In the genomic region with DNA sequence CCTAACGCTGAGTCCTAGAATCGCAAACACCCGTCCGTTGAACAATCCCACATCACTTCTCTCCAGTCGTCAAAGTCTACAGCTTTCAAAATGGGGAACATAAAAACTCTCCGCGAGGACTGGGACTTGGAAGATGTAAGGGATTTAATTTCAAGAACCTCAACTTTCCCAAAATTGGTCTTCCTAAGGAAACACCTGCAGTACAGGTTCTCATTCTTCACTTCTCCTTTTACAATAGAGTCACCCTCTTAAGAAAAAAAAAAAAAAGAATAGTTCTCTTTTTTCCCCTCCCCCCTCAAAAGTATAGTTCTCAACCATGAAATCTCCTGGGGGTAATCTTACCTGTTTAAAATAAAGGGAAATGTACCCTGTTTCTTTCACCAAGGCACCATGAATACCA, we compare ENCODE assay signal across 8 cellular contexts. TPM values are rescaled to one million over a fixed set of nuclear protein-coding genes. Genes with fewer than 3 reads are reported as not detected.
DNase-seq lines count a peak whose midpoint lies in the region; ATAC-seq, FAIRE-seq and TF ChIP-seq lines count a peak whose summit lies in the region.

No MANE protein-coding gene starts in this region.

- H3K36me3 ChIP-seq in HUES64 (ENCODE audit: insufficient read depth, low read length), result peaks cover 24% of the 10 kb centered on the region
- H3K36me3 ChIP-seq in astrocyte (ENCODE audit: insufficient read depth, low read length), result peaks cover 19% of the 10 kb centered on the region

- POLR2A ChIA-PET in naive thymus-derived CD8-positive, alpha-beta T cell (lab: Charles Lee), result interaction anchor here (0.8 to 1.5 kb wide), 7 partner anchors 13 to 256 kb away, joined by 3 to 5 read pairs (median 3); a partner anchor contains a TSS

- H3K4me3 Mint-ChIP-seq in CD14-positive monocyte (peak overlapping the region; percentile 90 to 98), astrocyte (ENCODE audit: unreplicated experiment) (peak overlapping the region; percentile 99)
- H3K4me3 Mint-ChIP-seq in naive thymus-derived CD8-positive, alpha-beta T cell, result peak overlapping the region; percentile 96 to 100 (median 99)

- H3K9me3 ChIP-seq in HUES64 (ENCODE audit: insufficient read depth, low read depth, low read length) (no peaks in the 10 kb centered on the region), astrocyte (ENCODE audit: insufficient read depth, low read depth, low read length) (no peaks in the 10 kb centered on the region)

- TF ChIP-seq CTCF in CD14-positive monocyte (IDR thresholded peaks at IDR 0.05), result no peak
- no peak for TF ChIP-seq CTCF in astrocyte (IDR thresholded peaks at IDR 0.05; ENCODE audit: insufficient read depth, low read depth, low read length)

- no peak for FAIRE-seq in astrocyte (lab: Jason Lieb, UNC)

- no peak for ATAC-seq in naive thymus-derived CD8-positive, alpha-beta T cell
- ATAC-seq in GM21423 (IDR thresholded peaks at IDR 0.05; ENCODE audit: unreplicated experiment), result no peak
- no peak for ATAC-seq in HG03045 (IDR thresholded peaks at IDR 0.05; ENCODE audit: unreplicated experiment)

- peak overlapping the region; percentile 76 for H3K4me3 ChIP-seq in HUES64 (ENCODE audit: low read length)
- H3K4me3 ChIP-seq in astrocyte (ENCODE audit: insufficient read depth, low read depth, low read length), result peak overlapping the region; percentile 82

- H4K20me1 ChIP-seq in astrocyte (ENCODE audit: insufficient read depth, low read length), result peaks cover 9% of the 10 kb centered on the region

- H3K27ac Mint-ChIP-seq in CD14-positive monocyte, result peak overlapping the region in 6 of 7 donors; percentile 94 to 99 (median 96)
- no peak overlapping the region for H3K27ac Mint-ChIP-seq in astrocyte (ENCODE audit: unreplicated experiment)
- peak overlapping the region; percentile 94 to 98 (median 97) for H3K27ac Mint-ChIP-seq in naive thymus-derived CD8-positive, alpha-beta T cell

- no peaks in the 10 kb centered on the region for H3K27me3 ChIP-seq in HUES64 (ENCODE audit: insufficient read depth, low read length)
- no peaks in the 10 kb centered on the region for H3K27me3 ChIP-seq in astrocyte (ENCODE audit: insufficient read depth, low read length)

- peaks cover 20 to 23% of the 10 kb centered on the region in 2 donors for H3K36me3 Mint-ChIP-seq in CD14-positive monocyte
- H3K36me3 Mint-ChIP-seq in astrocyte (ENCODE audit: low read depth, unreplicated experiment), result peaks cover 6% of the 10 kb centered on the region
- peaks cover 0 to 31% (median 10%) of the 10 kb centered on the region in 3 donors for H3K36me3 Mint-ChIP-seq in naive thymus-derived CD8-positive, alpha-beta T cell

- H3K9ac ChIP-seq in HUES64 (ENCODE audit: low read depth, low read length) (peak overlapping the region; percentile 37; the same call in 1 of the 2 replicates), astrocyte (ENCODE audit: low read length) (no peak overlapping the region)

- peaks cover 37% of the 10 kb centered on the region for H3K79me2 ChIP-seq in astrocyte (ENCODE audit: insufficient read depth, low read length)

- 63% methylated on average over 7 of the region's 7 CpGs for WGBS in HUES64

- H3K4me1 Mint-ChIP-seq in CD14-positive monocyte, result peaks cover 45% of the 10 kb centered on the region
- H3K4me1 Mint-ChIP-seq in astrocyte (ENCODE audit: low read depth, unreplicated experiment), result peaks cover 18% of the 10 kb centered on the region
- H3K4me1 Mint-ChIP-seq in naive thymus-derived CD8-positive, alpha-beta T cell, result peaks cover 28 to 54% (median 46%) of the 10 kb centered on the region in 4 donors

- H3K27ac ChIP-seq in HUES64 (ENCODE audit: low read depth, low read length) (no peak overlapping the region), astrocyte (ENCODE audit: low read depth, low read length) (no peak overlapping the region), substantia nigra (ENCODE audit: low read depth, low read length, poor library complexity, severe bottlenecking) (no peak overlapping the region)

- peaks cover 0 to 4% (median 3%) of the 10 kb centered on the region in 3 donors for H3K27me3 Mint-ChIP-seq in CD14-positive monocyte (ENCODE audit: low read depth in 3 of 3)
- H3K27me3 Mint-ChIP-seq in astrocyte (ENCODE audit: low read depth, unreplicated experiment), result no peaks in the 10 kb centered on the region
- no peaks in the 10 kb centered on the region for H3K27me3 Mint-ChIP-seq in naive thymus-derived CD8-positive, alpha-beta T cell

- no peaks in the 10 kb centered on the region for H3K9me3 Mint-ChIP-seq in CD14-positive monocyte
- H3K9me3 Mint-ChIP-seq in astrocyte (ENCODE audit: unreplicated experiment), result no peaks in the 10 kb centered on the region
- H3K9me3 Mint-ChIP-seq in naive thymus-derived CD8-positive, alpha-beta T cell, result no peaks in the 10 kb centered on the region

- peak overlapping the region; percentile 92 for H3K4me2 ChIP-seq in astrocyte (ENCODE audit: low read length)

- intact Hi-C loops in CD14-positive monocyte (cut with micrococcal nuclease), result no loop called here

- peaks cover 17% of the 10 kb centered on the region for H3K4me1 ChIP-seq in HUES64 (ENCODE audit: insufficient read depth, low read length)
- peaks cover 37% of the 10 kb centered on the region for H3K4me1 ChIP-seq in astrocyte (ENCODE audit: insufficient read depth, low read length)

- H2AFZ ChIP-seq in astrocyte (ENCODE audit: low read depth, low read length), result no peak overlapping the region

- DNase-seq in CD14-positive monocyte (ENCODE audit: low spot score), result no peak
- no peak for DNase-seq in astrocyte (ENCODE audit: low read depth)
- DNase-seq in naive thymus-derived CD8-positive, alpha-beta T cell, result no peak
- no peak for DNase-seq in NCI-H1048 (lab: John Stamatoyannopoulos, UW)
- no peak for DNase-seq in substantia nigra (lab: John Stamatoyannopoulos, UW)

RNA-seq across cellular contexts. Expression of a gene that starts 1.4 kb away (rescaled TPM):
- 10 to 100 TPM; 28.5 to 39.2 TPM for polyA plus RNA-seq in CD14-positive monocyte
- 63.1 TPM for polyA plus RNA-seq in HUES64 (2013, experiment 1 of 2)
- polyA plus RNA-seq in HUES64 (2013, experiment 2 of 2), result 54.2 TPM
- total RNA-seq in astrocyte, result 28.6 and 32.0 TPM in 2 replicates
- 10 to 100 TPM; 88.0 to 88.1 TPM for total RNA-seq in naive thymus-derived CD8-positive, alpha-beta T cell
- 100 to 1,000 TPM in 1 of 3 donors, 10 to 100 TPM in 2; 77.5 to 132 (median 86.5) TPM for polyA plus RNA-seq in naive thymus-derived CD8-positive, alpha-beta T cell

RNA-seq across cellular contexts. Expression of a gene that starts 6.6 kb away (rescaled TPM):
- polyA plus RNA-seq in CD14-positive monocyte, result 10 to 100 TPM; 12.2 to 16.5 TPM
- polyA plus RNA-seq in HUES64 (2013, experiment 1 of 2), result 8.0 TPM
- polyA plus RNA-seq in HUES64 (2013, experiment 2 of 2), result 13.1 TPM
- total RNA-seq in astrocyte, result 13.1 and 17.3 TPM in 2 replicates
- total RNA-seq in naive thymus-derived CD8-positive, alpha-beta T cell, result 10 to 100 TPM; 29.7 to 33.6 TPM
- polyA plus RNA-seq in naive thymus-derived CD8-positive, alpha-beta T cell, result 10 to 100 TPM; 10.4 to 13.4 (median 10.7) TPM

RNA-seq across cellular contexts. Expression of a gene that starts 10.3 kb away (rescaled TPM):
- 100 to 1,000 TPM; 138 to 228 TPM for polyA plus RNA-seq in CD14-positive monocyte
- 9.8 TPM for polyA plus RNA-seq in HUES64 (2013, experiment 1 of 2)
- 14.5 TPM for polyA plus RNA-seq in HUES64 (2013, experiment 2 of 2)
- total RNA-seq in astrocyte, result 128 and 152 TPM in 2 replicates
- 100 to 1,000 TPM; 212 to 215 TPM for total RNA-seq in naive thymus-derived CD8-positive, alpha-beta T cell
- 100 to 1,000 TPM; 259 to 372 (median 327) TPM for polyA plus RNA-seq in naive thymus-derived CD8-positive, alpha-beta T cell

RNA-seq across cellular contexts. Expression of a gene that starts 25.4 kb away (rescaled TPM):
- polyA plus RNA-seq in CD14-positive monocyte, result 10 to 100 TPM; 14.9 to 15.5 TPM
- polyA plus RNA-seq in HUES64 (2013, experiment 1 of 2), result 32.0 TPM
- polyA plus RNA-seq in HUES64 (2013, experiment 2 of 2), result 39.1 TPM
- total RNA-seq in astrocyte, result 36.5 and 38.9 TPM in 2 replicates
- 10 to 100 TPM; 60.3 to 66.4 TPM for total RNA-seq in naive thymus-derived CD8-positive, alpha-beta T cell
- 1 to 10 TPM; 5.3 to 9.9 (median 7.0) TPM for polyA plus RNA-seq in naive thymus-derived CD8-positive, alpha-beta T cell

RNA-seq across cellular contexts. Expression of a gene that starts 34.7 kb away (rescaled TPM):
- polyA plus RNA-seq in CD14-positive monocyte, result 10 to 100 TPM; 26.0 to 28.4 TPM
- polyA plus RNA-seq in HUES64 (2013, experiment 1 of 2), result 90.9 TPM
- polyA plus RNA-seq in HUES64 (2013, experiment 2 of 2), result 95.3 TPM
- 54.8 and 56.7 TPM in 2 replicates for total RNA-seq in astrocyte
- 10 to 100 TPM; 30.4 to 36.6 TPM for total RNA-seq in naive thymus-derived CD8-positive, alpha-beta T cell
- polyA plus RNA-seq in naive thymus-derived CD8-positive, alpha-beta T cell, result 10 to 100 TPM; 33.4 to 38.2 (median 35.5) TPM
